ENCODE assay signal across 8 cellular contexts in genomic region chr3:172201136-172201989, GRCh38.
A peak's percentile ranks its signal among the peaks of the same experiment; 100 is the strongest.
DNase-seq lines count a peak whose midpoint lies in the region; ATAC-seq and TF ChIP-seq lines count a peak whose summit lies in the region.

No MANE protein-coding gene starts in this region.

- peaks cover 9% of the 10 kb centered on the region for H3K36me3 Mint-ChIP-seq in mesothelial cell of epicardium
- peaks cover 10% of the 10 kb centered on the region for H3K36me3 Mint-ChIP-seq in activated T-helper 17 cell treated with anti-CD3 and anti-CD28 coated beads, Interleukin-2, amount 50 U/mL, for 72 hours (ENCODE audit: low read depth)

- TF ChIP-seq CTCF in coronary artery (IDR thresholded peaks at IDR 0.05) (no peak), mesothelial cell of epicardium (IDR thresholded peaks at IDR 0.05; ENCODE audit: unreplicated experiment) (no peak)

- H3K4me3 ChIP-seq in coronary artery = peak overlapping the region; percentile 38

- H3K9me3 Mint-ChIP-seq in mesothelial cell of epicardium = no peaks in the 10 kb centered on the region
- H3K9me3 Mint-ChIP-seq in activated T-helper 17 cell treated with anti-CD3 and anti-CD28 coated beads, Interleukin-2, amount 50 U/mL, for 72 hours = peaks cover 3% of the 10 kb centered on the region

- H3K27me3 Mint-ChIP-seq in mesothelial cell of epicardium (ENCODE audit: low read depth) = no peaks in the 10 kb centered on the region
- H3K27me3 Mint-ChIP-seq in activated T-helper 17 cell treated with anti-CD3 and anti-CD28 coated beads, Interleukin-2, amount 50 U/mL, for 72 hours = no peaks in the 10 kb centered on the region

- H3K4me3 Mint-ChIP-seq in mesothelial cell of epicardium = no peak overlapping the region
- no peak overlapping the region for H3K4me3 Mint-ChIP-seq in activated T-helper 17 cell treated with anti-CD3 and anti-CD28 coated beads, Interleukin-2, amount 50 U/mL, for 72 hours

- ATAC-seq in activated T-helper 17 cell treated with anti-CD3 and anti-CD28 coated beads, Interleukin-2, amount 50 U/mL, for 72 hours (replicated peaks) = no peak
- no peak for ATAC-seq in HG02763 (IDR thresholded peaks at IDR 0.05; ENCODE audit: unreplicated experiment)

- peak overlapping the region; percentile 94 for H3K27ac Mint-ChIP-seq in mesothelial cell of epicardium
- no peak overlapping the region for H3K27ac Mint-ChIP-seq in activated T-helper 17 cell treated with anti-CD3 and anti-CD28 coated beads, Interleukin-2, amount 50 U/mL, for 72 hours

- peaks cover 32% of the 10 kb centered on the region for H3K4me1 Mint-ChIP-seq in mesothelial cell of epicardium
- H3K4me1 Mint-ChIP-seq in activated T-helper 17 cell treated with anti-CD3 and anti-CD28 coated beads, Interleukin-2, amount 50 U/mL, for 72 hours = no peaks in the 10 kb centered on the region

- DNase-seq in AG08396 (ENCODE audit: low spot score) (peak; percentile 55), NCI-H2171 treated with DMSO at 0.1 percent for 48 hours (lab: John Stamatoyannopoulos, UW) (peak; percentile 74), coronary artery (ENCODE audit: low spot score) (peak; percentile 86), mesothelial cell of epicardium (ENCODE audit: low spot score in 2 of 2, unreplicated experiment in 2 of 2) (no peak), 8988T (no peak), Ammon's horn (ENCODE audit: low spot score) (no peak)

- H3K27ac ChIP-seq in coronary artery = peak overlapping the region; percentile 68 to 87

Comparison
In these comparisons a context has a peak if more than half of its experiments do, and no peak if none do; other contexts are left out.
1. DNase-seq: peak in AG08396 (single experiment), NCI-H2171 treated with DMSO at 0.1 percent for 48 hours (single experiment) and coronary artery (single experiment); none in mesothelial cell of epicardium (0 of 2), 8988T (single experiment) and Ammon's horn (single experiment).